ENCODE assay signal across 1 cellular context in the genomic region with DNA sequence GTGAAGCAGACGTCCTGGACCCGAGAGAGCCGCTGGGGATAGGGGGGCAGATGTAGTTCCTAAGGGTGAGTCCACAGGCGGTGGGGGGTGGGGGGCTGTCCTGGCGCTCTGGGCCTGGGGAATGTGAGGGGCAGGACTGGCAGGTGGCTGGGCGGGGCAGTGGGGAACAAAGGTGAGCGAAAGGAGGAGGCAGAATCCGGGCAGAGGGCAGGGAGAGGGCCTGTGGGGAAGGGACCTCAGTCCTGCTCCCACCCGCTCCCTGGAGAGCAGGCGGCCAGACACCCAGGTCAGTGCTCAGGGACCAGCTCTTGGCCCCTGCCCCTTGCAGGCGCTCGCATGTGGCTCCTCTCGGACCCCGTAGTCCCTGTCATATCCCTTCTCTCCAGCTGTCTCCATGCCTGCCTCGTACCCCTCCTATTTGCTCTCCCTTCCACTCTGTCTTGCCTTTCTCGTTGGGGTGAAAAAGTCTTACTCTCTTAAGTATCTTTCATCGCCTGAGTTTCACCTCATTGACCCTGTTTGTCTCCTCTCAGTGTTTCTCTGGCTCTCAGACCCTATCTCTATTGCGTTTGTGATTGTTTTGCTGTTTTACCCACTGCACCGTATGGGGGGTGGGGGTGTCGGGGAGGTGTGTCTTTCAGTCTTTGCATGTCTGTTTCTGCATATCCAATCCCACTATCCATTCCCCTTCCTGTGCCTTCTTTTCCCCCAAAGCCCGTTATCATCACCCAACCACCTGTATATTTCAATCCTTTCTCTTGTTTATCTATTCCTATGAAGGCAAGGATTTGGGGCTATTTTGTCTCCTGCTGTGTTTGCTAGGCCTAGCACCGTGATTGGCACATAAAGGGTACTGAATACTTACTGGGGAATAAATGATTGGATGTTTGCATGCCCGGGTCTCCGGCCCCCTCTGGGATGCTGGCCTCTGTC.
TF ChIP-seq lines count a peak whose summit lies in the region.

No MANE protein-coding gene starts in this region.

TF ChIP-seq in endothelial cell of umbilical vein, 7 proteins besides CTCF, POLR2A, EP300 and RAD21:
- no peak for TF ChIP-seq MYC (IDR thresholded peaks at IDR 0.05; ENCODE audit: low read depth, low read length)
- TF ChIP-seq POLR2AphosphoS5 (IDR thresholded peaks at IDR 0.05; ENCODE audit: insufficient read depth, low read depth, low read length) = no peak
- no peak for TF ChIP-seq JUN (IDR thresholded peaks at IDR 0.05; ENCODE audit: borderline replicate concordance, insufficient read depth, insufficient read length, low read depth)
- TF ChIP-seq, protein P1, sequence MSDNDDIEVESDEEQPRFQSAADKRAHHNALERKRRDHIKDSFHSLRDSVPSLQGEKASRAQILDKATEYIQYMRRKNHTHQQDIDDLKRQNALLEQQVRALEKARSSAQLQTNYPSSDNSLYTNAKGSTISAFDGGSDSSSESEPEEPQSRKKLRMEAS (IDR thresholded peaks at IDR 0.05; ENCODE audit: insufficient read depth, insufficient read length) = no peak
- no peak for TF ChIP-seq FOS (IDR thresholded peaks at IDR 0.05; ENCODE audit: borderline replicate concordance, insufficient read depth, low read length)
- TF ChIP-seq GATA2 (IDR thresholded peaks at IDR 0.05; ENCODE audit: insufficient read depth, insufficient read length, low read depth, low read length) = no peak
- TF ChIP-seq EZH2 (IDR thresholded peaks at IDR 0.05; ENCODE audit: borderline replicate concordance, low read depth, low read length, severe bottlenecking) = no peak
TF ChIP-seq in endothelial cell of umbilical vein: peak in this region for 0.
